In genomic region chr11:80898910-80899309, GRCh38 we compare ENCODE assay signal across 15 cellular contexts.
A peak's percentile ranks its signal among the peaks of the same experiment; 100 is the strongest.
DNase-seq lines count a peak whose midpoint lies in the region; ATAC-seq and TF ChIP-seq lines count a peak whose summit lies in the region.
"Had no signal": no experiment of that assay in that cellular context is flagged by ENCODE, and none has a peak within 500 bp of the region (broad histone marks: within the 10 kb centered on the region; RNA-seq: fewer than 3 reads in every experiment).

No MANE protein-coding gene starts in this region.

- no peaks in the 10 kb centered on the region for H4K20me1 ChIP-seq in BLaER1 treated with 17β-estradiol and CSF1 and Interleukin-3, amounts not matched to agents 10 nM and 100 nM
- no peaks in the 10 kb centered on the region for H4K20me1 ChIP-seq in MM.1S (ENCODE audit: insufficient read depth, low read length)

- DNase-seq in NOMO-1 (lab: John Stamatoyannopoulos, UW; ENCODE audit: unreplicated experiment in 2 of 2) (peak; percentile 26 to 87), adipocyte (ENCODE audit: low read depth) (no peak), MM.1S (no peak), NCI-H2029 (lab: John Stamatoyannopoulos, UW) (no peak)
- no peak for DNase-seq in activated T-cell treated with anti-CD3 and anti-CD28 coated beads, Interleukin-2, amount 50 U/mL, for 24 hours
- DNase-seq: COR-L47, DMS153, NCI-H1436, NCI-H2081, NCI-H524, SHP77 treated with DMSO at 0.1 percent for 48 hours had no signal

- peak overlapping the region in 8 of 11 experiments; percentile 27 to 69 (median 50); a peak in 12 of 22 replicates for H3K4me2 ChIP-seq in BLaER1 treated with 17β-estradiol and CSF1 and Interleukin-3, amounts not matched to agents 10 nM and 100 nM
- no peak overlapping the region for H3K4me2 ChIP-seq in MM.1S (ENCODE audit: low read depth, low read length)

- no peak overlapping the region for H2AFZ ChIP-seq in MM.1S (ENCODE audit: low read length)

- no peaks in the 10 kb centered on the region for H3K79me2 ChIP-seq in MM.1S (ENCODE audit: low read length)

- no peaks in the 10 kb centered on the region for H3F3A ChIP-seq in MM.1S (ENCODE audit: insufficient read depth, low read length)

- ATAC-seq in HG02885 (IDR thresholded peaks at IDR 0.05; ENCODE audit: poor library complexity, unreplicated experiment) = peak; percentile 31
- ATAC-seq in GM21447 (IDR thresholded peaks at IDR 0.05; ENCODE audit: unreplicated experiment) = no peak

- no peak for TF ChIP-seq CTCF in MM.1S (IDR thresholded peaks at IDR 0.05; ENCODE audit: low read length)

- H3K27me3 ChIP-seq in BLaER1 treated with 17β-estradiol and CSF1 and Interleukin-3, amounts not matched to agents 10 nM and 100 nM = no peaks in the 10 kb centered on the region
- H3K27me3 ChIP-seq in adipocyte (replicated peaks; ENCODE audit: control insufficient read depth, insufficient read depth, low read length) = no peaks in the 10 kb centered on the region
- no peaks in the 10 kb centered on the region for H3K27me3 ChIP-seq in MM.1S (replicated peaks; ENCODE audit: insufficient read depth, low read length)

- H3K4me1 ChIP-seq in BLaER1 treated with 17β-estradiol and CSF1 and Interleukin-3, amounts not matched to agents 10 nM and 100 nM = peaks cover 0 to 23% (median 20%) of the 10 kb centered on the region in 10 experiments; a peak in 14 of 20 replicates
- peaks cover 12% of the 10 kb centered on the region for H3K4me1 ChIP-seq in adipocyte (ENCODE audit: control insufficient read depth, insufficient read depth, low read length)
- peaks cover 7% of the 10 kb centered on the region; the same call in 1 of the 2 replicates for H3K4me1 ChIP-seq in MM.1S (ENCODE audit: low read length)

- no peak overlapping the region for H3K27ac Mint-ChIP-seq in activated T-cell treated with anti-CD3 and anti-CD28 coated beads, Interleukin-2, amount 50 U/mL, for 24 hours
- H3K27ac Mint-ChIP-seq: CD14-positive monocyte had no signal

- peak overlapping the region in 8 of 11 experiments; percentile 32 to 77 (median 60); a peak in 14 of 22 replicates for H3K27ac ChIP-seq in BLaER1 treated with 17β-estradiol and CSF1 and Interleukin-3, amounts not matched to agents 10 nM and 100 nM
- no peak overlapping the region for H3K27ac ChIP-seq in MM.1S (ENCODE audit: low read length)

- no peaks in the 10 kb centered on the region for H3K4me1 Mint-ChIP-seq in activated T-cell treated with anti-CD3 and anti-CD28 coated beads, Interleukin-2, amount 50 U/mL, for 24 hours (ENCODE audit: low read depth)

- H3K36me3 Mint-ChIP-seq in activated T-cell treated with anti-CD3 and anti-CD28 coated beads, Interleukin-2, amount 50 U/mL, for 24 hours (ENCODE audit: low read depth) = no peaks in the 10 kb centered on the region
- H3K36me3 Mint-ChIP-seq: CD14-positive monocyte had no signal

- H3K9ac ChIP-seq in BLaER1 treated with 17β-estradiol and CSF1 and Interleukin-3, amounts not matched to agents 10 nM and 100 nM = peak overlapping the region in 1 of 11 experiments; percentile 11; a peak in 1 of 22 replicates
- no peak overlapping the region for H3K9ac ChIP-seq in adipocyte (ENCODE audit: low read length)
- no peak overlapping the region for H3K9ac ChIP-seq in MM.1S (ENCODE audit: low read length)

- no peaks in the 10 kb centered on the region for H3K36me3 ChIP-seq in BLaER1 treated with 17β-estradiol and CSF1 and Interleukin-3, amounts not matched to agents 10 nM and 100 nM
- H3K36me3 ChIP-seq in adipocyte (ENCODE audit: control insufficient read depth, insufficient read depth, low read length, severe bottlenecking) (no peaks in the 10 kb centered on the region), MM.1S (replicated peaks; ENCODE audit: insufficient read depth, low read length) (no peaks in the 10 kb centered on the region)

- H3K27me3 Mint-ChIP-seq in activated T-cell treated with anti-CD3 and anti-CD28 coated beads, Interleukin-2, amount 50 U/mL, for 24 hours = no peaks in the 10 kb centered on the region

- H3K9me2 ChIP-seq in MM.1S (replicated peaks; ENCODE audit: insufficient read depth, low read length) = no peaks in the 10 kb centered on the region

- no peak overlapping the region; a peak in 1 of 20 replicates for H3K4me3 ChIP-seq in BLaER1 treated with 17β-estradiol and CSF1 and Interleukin-3, amounts not matched to agents 10 nM and 100 nM
- H3K4me3 ChIP-seq in adipocyte (ENCODE audit: low read length) (peak overlapping the region; percentile 46), MM.1S (ENCODE audit: low read length) (no peak overlapping the region)

- H3K4me3 Mint-ChIP-seq in activated T-cell treated with anti-CD3 and anti-CD28 coated beads, Interleukin-2, amount 50 U/mL, for 24 hours = no peak overlapping the region
- H3K4me3 Mint-ChIP-seq: CD14-positive monocyte had no signal

- peaks cover 0 to 7% (median 0%) of the 10 kb centered on the region in 11 experiments; a peak in 1 of 22 replicates for H3K9me3 ChIP-seq in BLaER1 treated with 17β-estradiol and CSF1 and Interleukin-3, amounts not matched to agents 10 nM and 100 nM (replicated peaks in 1 of 11)
- H3K9me3 ChIP-seq in adipocyte (ENCODE audit: control insufficient read depth, low read length) = no peaks in the 10 kb centered on the region
- no peaks in the 10 kb centered on the region for H3K9me3 ChIP-seq in MM.1S (replicated peaks; ENCODE audit: insufficient read depth, low read length)

- peaks cover 25% of the 10 kb centered on the region for H3K9me3 Mint-ChIP-seq in activated T-cell treated with anti-CD3 and anti-CD28 coated beads, Interleukin-2, amount 50 U/mL, for 24 hours

Comparison
In these comparisons a context has a peak if more than half of its experiments do, and no peak if none do; other contexts are left out.
1. DNase-seq: peak in NOMO-1 (2 of 2); none in adipocyte (single experiment), MM.1S (single experiment), NCI-H2029 (single experiment) and activated T-cell treated with anti-CD3 and anti-CD28 coated beads, Interleukin-2, amount 50 U/mL, for 24 hours (single experiment).